In the genomic region with DNA sequence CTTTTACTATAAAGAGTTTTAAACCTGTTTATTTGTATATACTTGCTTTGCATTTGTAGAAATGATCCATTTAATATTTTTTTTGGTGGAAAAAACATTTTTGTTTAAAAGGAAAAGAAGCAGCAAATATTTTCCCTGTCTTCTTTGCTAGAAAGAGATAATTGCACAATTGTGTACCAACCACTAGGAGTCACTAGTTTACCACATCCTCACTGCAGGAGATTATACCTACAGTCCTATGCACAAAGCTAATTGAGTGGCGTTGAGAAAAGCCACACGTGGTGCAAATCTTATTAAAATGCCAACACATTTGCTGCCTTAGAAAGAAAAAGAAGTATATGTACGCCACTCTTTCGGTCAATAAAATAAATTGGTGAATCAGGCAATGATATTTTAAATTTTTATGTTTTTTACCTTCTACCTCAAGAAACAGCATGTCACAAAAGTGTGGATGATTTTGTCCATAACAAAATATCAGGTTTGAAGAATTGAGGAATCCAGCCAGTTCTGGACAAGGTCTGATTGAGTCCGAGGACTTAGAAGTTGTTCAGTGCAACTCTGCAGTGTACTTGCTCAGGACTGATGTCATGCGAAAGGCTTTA, we compare ENCODE assay signal across 8 cellular contexts.
DNase-seq lines count a peak whose midpoint lies in the region; ATAC-seq and TF ChIP-seq lines count a peak whose summit lies in the region.

No MANE protein-coding gene starts in this region.

- intact Hi-C loops in left cardiac atrium (cut with DNase I): no loop called here

- H3K4me1 ChIP-seq in cardiac muscle cell (ENCODE audit: low read depth): no peaks in the 10 kb centered on the region
- no peaks in the 10 kb centered on the region for H3K4me1 ChIP-seq in liver (ENCODE audit: control insufficient read depth in 4 of 4, insufficient read depth in 4 of 4, low read length in 3 of 4)

- H3K9ac ChIP-seq in liver (ENCODE audit: low read depth in 1 of 2, low read length in 2 of 2): no peak overlapping the region

- peak; percentile 67 to 76 for TF ChIP-seq RAD21 in liver (IDR thresholded peaks at IDR 0.05)

- no peaks in the 10 kb centered on the region for H3K36me3 ChIP-seq in cardiac muscle cell
- H3K36me3 ChIP-seq in liver (ENCODE audit: control insufficient read depth in 4 of 4, insufficient read depth in 3 of 4, low read depth in 1 of 4, low read length in 3 of 4): no peaks in the 10 kb centered on the region

- no peaks in the 10 kb centered on the region for H3K27me3 ChIP-seq in cardiac muscle cell
- no peaks in the 10 kb centered on the region for H3K27me3 ChIP-seq in liver (ENCODE audit: control insufficient read depth in 4 of 4, insufficient read depth in 4 of 4, low read length in 3 of 4)

- peak; percentile 43 to 56 for DNase-seq in cardiac muscle cell (ENCODE audit: low read depth in 1 of 2, low spot score in 1 of 2)
- DNase-seq in left cardiac atrium: no peak
- DNase-seq in HFF-Myc (ENCODE audit: extremely low read depth, low read depth): peak; percentile 1
- DNase-seq in MV-4-11 (lab: John Stamatoyannopoulos, UW): peak; percentile 43
- peak; percentile 5 for DNase-seq in astrocyte of the cerebellum (ENCODE audit: low read depth)
- no peak for DNase-seq in activated CD4-positive, alpha-beta T cell treated with anti-CD3 and anti-CD28 coated beads, Interleukin-2, amount 50 U/mL, for 1 hour

- H3K27ac ChIP-seq in cardiac muscle cell: no peak overlapping the region
- H3K27ac ChIP-seq in liver (ENCODE audit: low read depth in 1 of 2, low read length in 2 of 2): no peak overlapping the region

- WGBS in liver: 37% methylated on average over 6 of the region's 6 CpGs

- TF ChIP-seq CTCF in cardiac muscle cell (IDR thresholded peaks at IDR 0.05; ENCODE audit: low read depth, low read length) (peak; percentile 66), HFF-Myc (IDR thresholded peaks at IDR 0.05; ENCODE audit: low read depth, low read length, missing control alignments) (peak; percentile 48), astrocyte of the cerebellum (IDR thresholded peaks at IDR 0.05; ENCODE audit: low read depth, low read length, missing control alignments) (peak; percentile 70), liver (IDR thresholded peaks at IDR 0.05; ENCODE audit: low read depth, low read length, missing input control) (peak; percentile 47)

- H3K9me3 ChIP-seq in cardiac muscle cell (ENCODE audit: low read depth) (no peaks in the 10 kb centered on the region), liver (ENCODE audit: control insufficient read depth in 4 of 4, low read length in 3 of 4) (peaks cover 0 to 4% (median 0%) of the 10 kb centered on the region in 4 donors)

- in situ Hi-C loops in astrocyte of the cerebellum (cut with HindIII; ENCODE audit: low sequenced_read_pairs): no loop called here

- H3K4me3 ChIP-seq in cardiac muscle cell (no peak overlapping the region), HFF-Myc (replicated peaks; ENCODE audit: low read depth, low read length) (no peak overlapping the region), astrocyte of the cerebellum (ENCODE audit: low read depth, low read length) (no peak overlapping the region), liver (ENCODE audit: low read depth in 1 of 3, low read length in 3 of 3) (no peak overlapping the region)

- ATAC-seq in left cardiac atrium: no peak
- no peak for ATAC-seq in GM19324 (IDR thresholded peaks at IDR 0.05; ENCODE audit: low FRiP score, unreplicated experiment)

TF ChIP-seq in liver, 16 proteins besides CTCF, POLR2A, EP300 and RAD21:
- TF ChIP-seq MAX (IDR thresholded peaks at IDR 0.05): no peak
- no peak for TF ChIP-seq ATF3 (IDR thresholded peaks at IDR 0.05)
- no peak for TF ChIP-seq GABPA (IDR thresholded peaks at IDR 0.05 in 1 of 2, conservative IDR thresholded peaks at IDR 0.05 in 1 of 2)
- no peak for TF ChIP-seq YY1 (IDR thresholded peaks at IDR 0.05)
- TF ChIP-seq JUND (IDR thresholded peaks at IDR 0.05): no peak
- TF ChIP-seq, protein P1, sequence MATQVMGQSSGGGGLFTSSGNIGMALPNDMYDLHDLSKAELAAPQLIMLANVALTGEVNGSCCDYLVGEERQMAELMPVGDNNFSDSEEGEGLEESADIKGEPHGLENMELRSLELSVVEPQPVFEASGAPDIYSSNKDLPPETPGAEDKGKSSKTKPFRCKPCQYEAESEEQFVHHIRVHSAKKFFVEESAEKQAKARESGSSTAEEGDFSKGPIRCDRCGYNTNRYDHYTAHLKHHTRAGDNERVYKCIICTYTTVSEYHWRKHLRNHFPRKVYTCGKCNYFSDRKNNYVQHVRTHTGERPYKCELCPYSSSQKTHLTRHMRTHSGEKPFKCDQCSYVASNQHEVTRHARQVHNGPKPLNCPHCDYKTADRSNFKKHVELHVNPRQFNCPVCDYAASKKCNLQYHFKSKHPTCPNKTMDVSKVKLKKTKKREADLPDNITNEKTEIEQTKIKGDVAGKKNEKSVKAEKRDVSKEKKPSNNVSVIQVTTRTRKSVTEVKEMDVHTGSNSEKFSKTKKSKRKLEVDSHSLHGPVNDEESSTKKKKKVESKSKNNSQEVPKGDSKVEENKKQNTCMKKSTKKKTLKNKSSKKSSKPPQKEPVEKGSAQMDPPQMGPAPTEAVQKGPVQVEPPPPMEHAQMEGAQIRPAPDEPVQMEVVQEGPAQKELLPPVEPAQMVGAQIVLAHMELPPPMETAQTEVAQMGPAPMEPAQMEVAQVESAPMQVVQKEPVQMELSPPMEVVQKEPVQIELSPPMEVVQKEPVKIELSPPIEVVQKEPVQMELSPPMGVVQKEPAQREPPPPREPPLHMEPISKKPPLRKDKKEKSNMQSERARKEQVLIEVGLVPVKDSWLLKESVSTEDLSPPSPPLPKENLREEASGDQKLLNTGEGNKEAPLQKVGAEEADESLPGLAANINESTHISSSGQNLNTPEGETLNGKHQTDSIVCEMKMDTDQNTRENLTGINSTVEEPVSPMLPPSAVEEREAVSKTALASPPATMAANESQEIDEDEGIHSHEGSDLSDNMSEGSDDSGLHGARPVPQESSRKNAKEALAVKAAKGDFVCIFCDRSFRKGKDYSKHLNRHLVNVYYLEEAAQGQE (IDR thresholded peaks at IDR 0.05): no peak
- no peak for TF ChIP-seq SP1 (IDR thresholded peaks at IDR 0.05)
- no peak for TF ChIP-seq FOXA2 (IDR thresholded peaks at IDR 0.05)
- TF ChIP-seq HNF4G (IDR thresholded peaks at IDR 0.05): no peak
- no peak for TF ChIP-seq FOXA1 (IDR thresholded peaks at IDR 0.05)
- no peak for TF ChIP-seq NR2F2 (IDR thresholded peaks at IDR 0.05)
- TF ChIP-seq HNF4A (conservative IDR thresholded peaks at IDR 0.05): no peak
- no peak for TF ChIP-seq EGR1 (IDR thresholded peaks at IDR 0.05; ENCODE audit: low read depth in 2 of 2)
- TF ChIP-seq TAF1 (conservative IDR thresholded peaks at IDR 0.05): no peak
- TF ChIP-seq ZBTB33 (IDR thresholded peaks at IDR 0.05): no peak

Comparison
In these comparisons a context has a peak if more than half of its experiments do, and no peak if none do; other contexts are left out.
1. DNase-seq: peak in cardiac muscle cell (2 of 2), HFF-Myc (single experiment), MV-4-11 (single experiment) and astrocyte of the cerebellum (single experiment); none in left cardiac atrium (single experiment) and activated CD4-positive, alpha-beta T cell treated with anti-CD3 and anti-CD28 coated beads, Interleukin-2, amount 50 U/mL, for 1 hour (single experiment).
2. Peak in every context shown above with its lines, with median percentiles within 50 percentile points of each other: CTCF ChIP-seq.